In the genomic region with DNA sequence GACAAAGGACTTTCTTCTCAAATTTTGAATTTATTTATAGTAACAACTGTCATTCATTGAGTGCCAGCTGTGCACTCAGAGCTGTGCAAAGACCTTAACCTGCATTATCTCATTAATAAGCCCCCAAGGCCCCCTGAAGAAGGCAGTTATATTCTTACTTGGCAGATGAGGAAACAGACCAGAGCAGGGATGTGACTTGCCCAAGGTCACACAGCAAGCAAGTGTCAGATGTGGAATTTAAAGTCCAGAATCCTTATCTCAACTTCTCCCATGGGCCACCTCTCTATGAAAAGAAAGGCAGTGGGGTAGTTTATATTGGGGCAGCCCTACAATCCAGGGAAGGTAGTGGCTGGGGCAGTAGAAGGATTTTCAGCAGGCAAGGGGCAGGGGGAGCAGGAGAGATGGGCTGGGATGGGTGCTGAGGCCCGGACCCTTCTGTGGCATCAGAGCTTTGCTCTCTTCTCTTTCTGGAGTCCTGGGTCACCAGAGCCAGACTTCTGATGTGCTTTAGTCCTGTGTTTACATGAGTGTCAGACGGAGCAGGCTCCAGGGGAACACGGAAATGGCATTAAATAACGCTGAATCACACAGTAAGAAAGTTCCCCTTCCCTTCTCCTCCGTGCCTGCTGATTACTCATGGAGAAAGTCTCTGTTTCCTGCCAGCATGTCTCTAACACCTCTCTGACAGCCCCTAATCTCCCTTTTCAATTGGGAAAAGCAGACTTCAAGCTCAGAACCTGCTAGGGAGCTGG, we compare ENCODE assay signal across 8 cellular contexts. TPM values are rescaled to one million over a fixed set of nuclear protein-coding genes. Genes with fewer than 3 reads are reported as not detected.
DNase-seq lines count a peak whose midpoint lies in the region; ATAC-seq, FAIRE-seq and TF ChIP-seq lines count a peak whose summit lies in the region.

No MANE protein-coding gene starts in this region.

- no peak overlapping the region for H3K27ac Mint-ChIP-seq in activated naive CD8-positive, alpha-beta T cell treated with anti-CD3 and anti-CD28 coated beads, Interleukin-2, amount 10 ng/mL, durations not matched to agents 7 days and 5 days
- H3K27ac Mint-ChIP-seq in activated naive CD8-positive, alpha-beta T cell treated with anti-CD3 and anti-CD28 coated beads for 36 hours = no peak overlapping the region

- peak; percentile 45 for ATAC-seq in activated naive CD8-positive, alpha-beta T cell treated with anti-CD3 and anti-CD28 coated beads, Interleukin-2, amount 10 ng/mL, durations not matched to agents 7 days and 5 days (ENCODE audit: low read depth)
- no peak for ATAC-seq in GM21423 (IDR thresholded peaks at IDR 0.05; ENCODE audit: unreplicated experiment)

- no peak for DNase-seq in activated naive CD8-positive, alpha-beta T cell treated with anti-CD3 and anti-CD28 coated beads, Interleukin-2, amount 10 ng/mL, durations not matched to agents 7 days and 5 days
- DNase-seq in activated naive CD8-positive, alpha-beta T cell treated with anti-CD3 and anti-CD28 coated beads for 36 hours = no peak
- DNase-seq in SJCRH30 = peak; percentile 30 to 49
- peak; percentile 93 for DNase-seq in fibroblast of pulmonary artery (ENCODE audit: low read depth)
- peak; percentile 75 for DNase-seq in pulmonary artery endothelial cell (ENCODE audit: low read depth, low spot score)
- no peak for DNase-seq in D721Med (ENCODE audit: insufficient read length, low spot score)
- DNase-seq in NCI-H446 treated with DMSO at 0.1 percent for 48 hours (lab: John Stamatoyannopoulos, UW) = no peak

- peaks cover 3% of the 10 kb centered on the region for H3K4me1 Mint-ChIP-seq in activated naive CD8-positive, alpha-beta T cell treated with anti-CD3 and anti-CD28 coated beads, Interleukin-2, amount 10 ng/mL, durations not matched to agents 7 days and 5 days
- H3K4me1 Mint-ChIP-seq in activated naive CD8-positive, alpha-beta T cell treated with anti-CD3 and anti-CD28 coated beads for 36 hours = peaks cover 6% of the 10 kb centered on the region

- no peak overlapping the region for H3K27ac ChIP-seq in SJCRH30

- FAIRE-seq in D721Med (lab: Jason Lieb, UNC) = no peak

- H3K9me3 ChIP-seq in SJCRH30 (replicated peaks) = no peaks in the 10 kb centered on the region

- TF ChIP-seq CTCF in fibroblast of pulmonary artery (IDR thresholded peaks at IDR 0.05; ENCODE audit: low read length, missing control alignments) (no peak), D721Med (IDR thresholded peaks at IDR 0.05; ENCODE audit: insufficient read depth, missing control alignments) (no peak)

- no peaks in the 10 kb centered on the region for H3K27me3 Mint-ChIP-seq in activated naive CD8-positive, alpha-beta T cell treated with anti-CD3 and anti-CD28 coated beads, Interleukin-2, amount 10 ng/mL, durations not matched to agents 7 days and 5 days
- peaks cover 6% of the 10 kb centered on the region for H3K27me3 Mint-ChIP-seq in activated naive CD8-positive, alpha-beta T cell treated with anti-CD3 and anti-CD28 coated beads for 36 hours

- H3K9me3 Mint-ChIP-seq in activated naive CD8-positive, alpha-beta T cell treated with anti-CD3 and anti-CD28 coated beads, Interleukin-2, amount 10 ng/mL, durations not matched to agents 7 days and 5 days = no peaks in the 10 kb centered on the region
- H3K9me3 Mint-ChIP-seq in activated naive CD8-positive, alpha-beta T cell treated with anti-CD3 and anti-CD28 coated beads for 36 hours = no peaks in the 10 kb centered on the region

- H3K4me1 ChIP-seq in SJCRH30 = peaks cover 13% of the 10 kb centered on the region

- POLR2A ChIA-PET in activated naive CD8-positive, alpha-beta T cell treated with anti-CD3 and anti-CD28 coated beads, Interleukin-2, amount 10 ng/mL, durations not matched to agents 7 days and 5 days (lab: Charles Lee) = no interaction called here

- H3K27me3 ChIP-seq in SJCRH30 = no peaks in the 10 kb centered on the region

- no peaks in the 10 kb centered on the region for H3K36me3 Mint-ChIP-seq in activated naive CD8-positive, alpha-beta T cell treated with anti-CD3 and anti-CD28 coated beads, Interleukin-2, amount 10 ng/mL, durations not matched to agents 7 days and 5 days
- no peaks in the 10 kb centered on the region for H3K36me3 Mint-ChIP-seq in activated naive CD8-positive, alpha-beta T cell treated with anti-CD3 and anti-CD28 coated beads for 36 hours

- no peaks in the 10 kb centered on the region; the same call in 1 of the 2 replicates for H3K36me3 ChIP-seq in SJCRH30

- no peak overlapping the region for H3K4me3 ChIP-seq in SJCRH30
- no peak overlapping the region for H3K4me3 ChIP-seq in fibroblast of pulmonary artery (replicated peaks; ENCODE audit: low read depth, low read length)

- no peak overlapping the region for H3K4me3 Mint-ChIP-seq in activated naive CD8-positive, alpha-beta T cell treated with anti-CD3 and anti-CD28 coated beads, Interleukin-2, amount 10 ng/mL, durations not matched to agents 7 days and 5 days
- no peak overlapping the region for H3K4me3 Mint-ChIP-seq in activated naive CD8-positive, alpha-beta T cell treated with anti-CD3 and anti-CD28 coated beads for 36 hours

RNA-seq across cellular contexts. Expression of a gene that starts 39.5 kb away (rescaled TPM):
- total RNA-seq in activated naive CD8-positive, alpha-beta T cell treated with anti-CD3 and anti-CD28 coated beads, Interleukin-2, amount 10 ng/mL, durations not matched to agents 7 days and 5 days = under 1 TPM; 0.25 to 0.26 TPM
- under 1 TPM in 1 of 2 experiments, not detected in 1; 0.04 TPM for total RNA-seq in activated naive CD8-positive, alpha-beta T cell treated with anti-CD3 and anti-CD28 coated beads for 36 hours
- 29.8 and 32.4 TPM in 2 replicates for total RNA-seq in SJCRH30 (2014; rRNA removed; shearing (Covaris generic))
- total RNA-seq in pulmonary artery endothelial cell = 62.0 and 88.5 TPM in 2 replicates

Comparison
In these comparisons a context has a peak if more than half of its experiments do, and no peak if none do; other contexts are left out.
1. DNase-seq: peak in SJCRH30 (2 of 2), fibroblast of pulmonary artery (single experiment) and pulmonary artery endothelial cell (single experiment); none in activated naive CD8-positive, alpha-beta T cell treated with anti-CD3 and anti-CD28 coated beads, Interleukin-2, amount 10 ng/mL, durations not matched to agents 7 days and 5 days (single experiment), activated naive CD8-positive, alpha-beta T cell treated with anti-CD3 and anti-CD28 coated beads for 36 hours (single experiment), D721Med (single experiment) and NCI-H446 treated with DMSO at 0.1 percent for 48 hours (single experiment).
2. RNA of a gene that starts 39.5 kb away (total RNA-seq): 62.0 to 88.5 TPM in pulmonary artery endothelial cell and 29.8 to 32.4 TPM in SJCRH30; 0.25 to 0.26 TPM in activated naive CD8-positive, alpha-beta T cell treated with anti-CD3 and anti-CD28 coated beads, Interleukin-2, amount 10 ng/mL, durations not matched to agents 7 days and 5 days and 0.04 TPM in activated naive CD8-positive, alpha-beta T cell treated with anti-CD3 and anti-CD28 coated beads for 36 hours; every median in the first group is over 10 times any median in the second.